Comparison of ENCODE assay signal across 22 cellular contexts in the genomic region with DNA sequence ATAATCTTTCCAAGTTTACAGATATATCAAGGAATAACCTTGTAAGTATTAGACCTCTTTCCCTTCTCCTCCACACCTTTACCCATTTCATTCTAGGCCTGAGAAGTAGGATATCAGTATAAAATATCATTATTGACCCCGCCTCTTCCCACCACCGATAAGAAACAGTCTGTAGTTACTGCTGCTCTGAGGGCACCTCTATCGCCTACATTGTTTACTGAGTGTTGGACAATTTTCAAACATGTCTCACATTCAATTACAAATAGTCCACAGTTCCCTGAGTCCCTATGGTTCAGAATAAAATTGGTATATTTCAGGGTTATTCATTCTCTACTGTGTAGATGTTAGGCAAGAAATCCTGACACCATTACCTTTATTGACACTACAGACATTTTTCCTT.
"Had no signal": no experiment of that assay in that cellular context is flagged by ENCODE, and none has a peak within 500 bp of the region (broad histone marks: within the 10 kb centered on the region; RNA-seq: fewer than 3 reads in every experiment).

No MANE protein-coding gene starts in this region.

- H3K27ac ChIP-seq: colonic mucosa, left lung, neural progenitor cell, psoas muscle, sigmoid colon, stomach, testis, tibial artery, upper lobe of left lung had no signal

- H2AFZ ChIP-seq: neural progenitor cell had no signal

- H3K4me1 ChIP-seq: testis had no signal

- H3K9ac ChIP-seq: neural progenitor cell had no signal

- H3K36me3 ChIP-seq: colonic mucosa, gastrocnemius medialis, left lung, neural progenitor cell, sigmoid colon, stomach, tibial artery, upper lobe of left lung had no signal

- H3K27me3 ChIP-seq: colonic mucosa, gastrocnemius medialis, left lung, neural progenitor cell, sigmoid colon, stomach, testis, tibial artery, upper lobe of left lung had no signal

- H3K4me2 ChIP-seq: neural progenitor cell had no signal

- DNase-seq: colonic mucosa; effector CD8-positive, alpha-beta T cell; endodermal cell; gastrocnemius medialis; head of caudate nucleus; kidney; left lung; mesendoderm; midbrain; naive thymus-derived CD4-positive, alpha-beta T cell; psoas muscle; right cardiac atrium; sigmoid colon; stimulated activated CD4-positive, alpha-beta T cell treated with anti-CD3 and anti-CD28 coated beads, Interleukin-2, amount 100 ng/mL, for 24 hours; stimulated activated CD4-positive, alpha-beta T cell treated with anti-CD3 and anti-CD28 coated beads, Interleukin-4, amount 100 ng/mL, for 24 hours; stimulated activated naive CD4-positive, alpha-beta T cell treated with Interleukin-2 at 50 U/mL for 16 hours; stomach; testis; tibial artery; upper lobe of left lung had no signal

- ATAC-seq: gastrocnemius medialis; left lung; naive thymus-derived CD4-positive, alpha-beta T cell; psoas muscle; right cardiac atrium; stimulated activated effector memory CD8-positive, alpha-beta T cell treated with anti-CD3 and anti-CD28 coated beads, Interleukin-12 subunit alpha, Interleukin-12 subunit beta, amount 100 ng/mL, for 72 hours had no signal

- H3K9me3 ChIP-seq: colonic mucosa, gastrocnemius medialis, sigmoid colon, stomach, testis, upper lobe of left lung had no signal

- H3K4me3 ChIP-seq: colonic mucosa, gastrocnemius medialis, left lung, neural progenitor cell, psoas muscle, sigmoid colon, stomach, testis, tibial artery, upper lobe of left lung had no signal
